ENCODE assay signal across 8 cellular contexts in genomic region chr16:84175351-84176081, GRCh38. TPM values are rescaled to one million over a fixed set of nuclear protein-coding genes. Genes with fewer than 3 reads are reported as not detected.
DNase-seq lines count a peak whose midpoint lies in the region; ATAC-seq, FAIRE-seq and TF ChIP-seq lines count a peak whose summit lies in the region.
"Had no signal": no experiment of that assay in that cellular context is flagged by ENCODE, and none has a peak within 500 bp of the region (broad histone marks: within the 10 kb centered on the region; RNA-seq: fewer than 3 reads in every experiment).

No MANE protein-coding gene starts in this region.

- H3K4me1 ChIP-seq in mucosa of descending colon (ENCODE audit: low read depth), result peaks cover 4% of the 10 kb centered on the region
- H3K4me1 ChIP-seq in thoracic aorta (ENCODE audit: control insufficient read depth in 1 of 2, low read depth in 2 of 2), result peaks cover 20 to 34% of the 10 kb centered on the region in 2 donors

- FAIRE-seq in GM18507 (lab: Jason Lieb, UNC), result peak; percentile 78

- H3K27me3 Mint-ChIP-seq in activated CD4-positive, alpha-beta T cell treated with anti-CD3 and anti-CD28 coated beads, Interleukin-2, amount 10 ng/mL, durations not matched to agents 24 days and 14 days, result peaks cover 3% of the 10 kb centered on the region

- H3K36me3 Mint-ChIP-seq in activated CD4-positive, alpha-beta T cell treated with anti-CD3 and anti-CD28 coated beads, Interleukin-2, amount 10 ng/mL, durations not matched to agents 24 days and 14 days (ENCODE audit: low read depth), result peaks cover 9% of the 10 kb centered on the region

- no peaks in the 10 kb centered on the region for H3K9me3 Mint-ChIP-seq in activated CD4-positive, alpha-beta T cell treated with anti-CD3 and anti-CD28 coated beads, Interleukin-2, amount 10 ng/mL, durations not matched to agents 24 days and 14 days

- H3K27ac ChIP-seq in thoracic aorta, result peak overlapping the region; percentile 80 to 91

- peaks cover 4% of the 10 kb centered on the region for H3K36me3 ChIP-seq in mucosa of descending colon (ENCODE audit: low read depth)
- H3K36me3 ChIP-seq in thoracic aorta, result peaks cover 15% of the 10 kb centered on the region

- peaks cover 11% of the 10 kb centered on the region for H3K4me1 Mint-ChIP-seq in activated CD4-positive, alpha-beta T cell treated with anti-CD3 and anti-CD28 coated beads, Interleukin-2, amount 10 ng/mL, durations not matched to agents 24 days and 14 days

- no peak overlapping the region for H3K27ac Mint-ChIP-seq in activated CD4-positive, alpha-beta T cell treated with anti-CD3 and anti-CD28 coated beads, Interleukin-2, amount 10 ng/mL, durations not matched to agents 24 days and 14 days

- ATAC-seq in HG02885 (IDR thresholded peaks at IDR 0.05; ENCODE audit: poor library complexity, unreplicated experiment) (peak; percentile 85), mucosa of descending colon (peak; percentile 81), thoracic aorta (ENCODE audit: insufficient number of reproducible peaks, low FRiP score, low read depth) (no peak)

- TF ChIP-seq CTCF in mucosa of descending colon (IDR thresholded peaks at IDR 0.05), result peak; percentile 51
- TF ChIP-seq CTCF in thoracic aorta (IDR thresholded peaks at IDR 0.05), result peak; percentile 80

- H3K9me3 ChIP-seq in mucosa of descending colon, result no peaks in the 10 kb centered on the region
- no peaks in the 10 kb centered on the region for H3K9me3 ChIP-seq in thoracic aorta

- peak; percentile 65 for DNase-seq in GM18507 (ENCODE audit: extremely low spot score, insufficient read length, low read depth)
- DNase-seq in NCI-H2081 treated with DMSO at 0.1 percent for 48 hours (lab: John Stamatoyannopoulos, UW), result peak; percentile 7
- peak; percentile 83 for DNase-seq in activated CD4-positive, alpha-beta T cell treated with anti-CD3 and anti-CD28 coated beads, Interleukin-2, amount 10 ng/mL, durations not matched to agents 24 days and 14 days
- peak; percentile 27 for DNase-seq in effector CD8-positive, alpha-beta T cell (lab: John Stamatoyannopoulos, UW)
- DNase-seq in mucosa of descending colon, result peak in 2 of 3 donors; percentile 68 to 76
- no peak for DNase-seq in thoracic aorta (ENCODE audit: low spot score)

- H3K27me3 ChIP-seq in thoracic aorta (replicated peaks; ENCODE audit: insufficient read depth), result no peaks in the 10 kb centered on the region

- H3K4me3 ChIP-seq in mucosa of descending colon (no peak overlapping the region), thoracic aorta (no peak overlapping the region)

- H3K4me3 Mint-ChIP-seq in activated CD4-positive, alpha-beta T cell treated with anti-CD3 and anti-CD28 coated beads, Interleukin-2, amount 10 ng/mL, durations not matched to agents 24 days and 14 days, result no peak overlapping the region

- intact Hi-C loops in activated CD4-positive, alpha-beta T cell treated with anti-CD3 and anti-CD28 coated beads, Interleukin-2, amount 10 ng/mL, durations not matched to agents 24 days and 14 days (cut with micrococcal nuclease), result loop anchor here (1.0 kb wide), 1 partner anchor 90 kb away; no protein-coding TSS in a partner anchor
- intact Hi-C loops in mucosa of descending colon (cut with DNase I, micrococcal nuclease), result no loop called here

RNA-seq across cellular contexts. Expression of gene TAF1C, which starts 11.3 kb away (rescaled TPM):
- total RNA-seq in activated CD4-positive, alpha-beta T cell treated with anti-CD3 and anti-CD28 coated beads, Interleukin-2, amount 10 ng/mL, durations not matched to agents 24 days and 14 days, result 60.3 and 61.1 TPM in 2 replicates
- total RNA-seq in mucosa of descending colon (10 to 100 TPM; 35.0 to 49.7 (median 42.2) TPM), thoracic aorta (10 to 100 TPM; 43.7 to 75.9 TPM)

RNA-seq across cellular contexts. Expression of gene ADAD2, which starts 15.4 kb away (rescaled TPM):
- not detected in 2 replicates for total RNA-seq in activated CD4-positive, alpha-beta T cell treated with anti-CD3 and anti-CD28 coated beads, Interleukin-2, amount 10 ng/mL, durations not matched to agents 24 days and 14 days
- total RNA-seq in mucosa of descending colon, result under 1 TPM; 0.14 to 0.41 (median 0.26) TPM
- not detected for total RNA-seq in thoracic aorta
- total RNA-seq: dermis microvascular lymphatic vessel endothelial cell had no signal

RNA-seq across cellular contexts. Expression of gene DNAAF1, which starts 30.4 kb away (rescaled TPM):
- total RNA-seq in activated CD4-positive, alpha-beta T cell treated with anti-CD3 and anti-CD28 coated beads, Interleukin-2, amount 10 ng/mL, durations not matched to agents 24 days and 14 days, result not detected in 2 replicates
- under 1 TPM in 1 of 3 donors, not detected in 2; 0.95 TPM for total RNA-seq in mucosa of descending colon
- not detected for total RNA-seq in thoracic aorta

RNA-seq across cellular contexts. Expression of gene HSDL1, which starts 30.5 kb away (rescaled TPM):
- total RNA-seq in activated CD4-positive, alpha-beta T cell treated with anti-CD3 and anti-CD28 coated beads, Interleukin-2, amount 10 ng/mL, durations not matched to agents 24 days and 14 days, result 16.4 and 17.6 TPM in 2 replicates
- total RNA-seq in mucosa of descending colon, result 10 to 100 TPM in 2 of 3 donors, 1 to 10 TPM in 1; 7.2 to 21.3 (median 11.0) TPM
- total RNA-seq in thoracic aorta, result 10 to 100 TPM in 1 of 2 donors, 1 to 10 TPM in 1; 7.2 to 14.4 TPM

RNA-seq across cellular contexts. Expression of gene MBTPS1, which starts 58.8 kb away (rescaled TPM):
- 49.6 and 52.3 TPM in 2 replicates for total RNA-seq in activated CD4-positive, alpha-beta T cell treated with anti-CD3 and anti-CD28 coated beads, Interleukin-2, amount 10 ng/mL, durations not matched to agents 24 days and 14 days
- total RNA-seq in mucosa of descending colon (10 to 100 TPM; 66.1 to 97.0 (median 93.4) TPM), thoracic aorta (10 to 100 TPM; 91.9 to 98.2 TPM)
